Comparison of ENCODE assay signal across 21 cellular contexts in the genomic region with DNA sequence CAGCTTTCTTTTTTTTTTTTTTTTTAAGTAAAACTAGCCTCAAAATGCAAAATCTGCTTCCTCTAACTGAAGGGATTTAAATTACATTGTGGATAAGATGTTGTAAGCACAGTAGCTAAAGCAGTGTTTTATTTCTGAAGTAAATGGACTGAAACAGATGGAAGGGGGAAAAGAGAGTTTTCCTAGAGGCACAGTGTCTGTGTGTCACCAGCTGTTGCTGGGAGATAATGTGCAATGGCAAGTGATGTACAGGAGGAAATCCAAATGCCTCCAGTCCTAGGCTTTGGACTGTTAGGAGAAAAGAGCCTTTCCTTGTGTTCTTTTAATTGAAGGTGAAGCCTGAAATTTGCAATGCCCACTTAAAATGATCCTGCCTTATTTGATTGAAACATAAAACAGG.
"Had no signal": no experiment of that assay in that cellular context is flagged by ENCODE, and none has a peak within 500 bp of the region (broad histone marks: within the 10 kb centered on the region; RNA-seq: fewer than 3 reads in every experiment).

No MANE protein-coding gene starts in this region.

- H3K4me1 ChIP-seq: esophagus squamous epithelium, lower lobe of right lung, pancreas, right lobe of liver, suprapubic skin, transverse colon, uterus had no signal

- H3K27ac ChIP-seq: cardiac muscle cell, esophagus squamous epithelium, lower lobe of right lung, neutrophil, pancreas, right lobe of liver, suprapubic skin, transverse colon, uterus, VCaP had no signal

- H3K4me3 Mint-ChIP-seq: activated naive CD8-positive, alpha-beta T cell; activated T-helper 1 cell treated with anti-CD3 and anti-CD28 coated beads, Interleukin-12 subunit alpha, Interleukin-12 subunit beta, Interleukin-2, Interleukin-4 antibody, amounts not matched to agents 30 ng/mL and 10 ng/mL and 1 ng/mL, durations not matched to agents 14 hours and 24 hours and 36 hours; effector memory CD8-positive, alpha-beta T cell; natural killer cell treated with Interleukin-12 subunit alpha and Interleukin-12 subunit beta and Interleukin-15 and Interleukin-18, amount 100 ng/mL, for 72 hours; stimulated activated naive CD8-positive, alpha-beta T cell treated with anti-CD3 and anti-CD28 coated beads, Interleukin-15, Interleukin-2, amounts not matched to agents 100 ng/mL and 50 ng/mL, for 24 hours had no signal

- H3K4me3 ChIP-seq: cardiac muscle cell, esophagus squamous epithelium, lower lobe of right lung, pancreas, right lobe of liver, suprapubic skin, transverse colon, uterus had no signal

- H3K9me3 ChIP-seq: esophagus squamous epithelium, lower lobe of right lung, neutrophil, pancreas, right lobe of liver, uterus had no signal

- H3K9me3 Mint-ChIP-seq: activated T-helper 1 cell treated with anti-CD3 and anti-CD28 coated beads, Interleukin-12 subunit alpha, Interleukin-12 subunit beta, Interleukin-2, Interleukin-4 antibody, amounts not matched to agents 30 ng/mL and 10 ng/mL and 1 ng/mL, durations not matched to agents 14 hours and 24 hours and 36 hours had no signal

- H3K27me3 Mint-ChIP-seq: activated naive CD8-positive, alpha-beta T cell; effector memory CD8-positive, alpha-beta T cell; natural killer cell treated with Interleukin-12 subunit alpha and Interleukin-12 subunit beta and Interleukin-15 and Interleukin-18, amount 100 ng/mL, for 72 hours; stimulated activated naive CD8-positive, alpha-beta T cell treated with anti-CD3 and anti-CD28 coated beads, Interleukin-15, Interleukin-2, amounts not matched to agents 100 ng/mL and 50 ng/mL, for 24 hours had no signal

- H3K27ac Mint-ChIP-seq: activated naive CD8-positive, alpha-beta T cell; activated T-helper 1 cell treated with anti-CD3 and anti-CD28 coated beads, Interleukin-12 subunit alpha, Interleukin-12 subunit beta, Interleukin-2, Interleukin-4 antibody, amounts not matched to agents 30 ng/mL and 10 ng/mL and 1 ng/mL, durations not matched to agents 14 hours and 24 hours and 36 hours; effector memory CD8-positive, alpha-beta T cell; natural killer cell treated with Interleukin-12 subunit alpha and Interleukin-12 subunit beta and Interleukin-15 and Interleukin-18, amount 100 ng/mL, for 72 hours; stimulated activated naive CD8-positive, alpha-beta T cell treated with anti-CD3 and anti-CD28 coated beads, Interleukin-15, Interleukin-2, amounts not matched to agents 100 ng/mL and 50 ng/mL, for 24 hours had no signal

- H3K36me3 ChIP-seq: cardiac muscle cell, esophagus squamous epithelium, lower lobe of right lung, neutrophil, pancreas, right lobe of liver, suprapubic skin, transverse colon, uterus had no signal

- FAIRE-seq: pancreas, small intestine had no signal

- ATAC-seq: effector memory CD8-positive, alpha-beta T cell; left colon; lower lobe of right lung; natural killer cell treated with Interleukin-12 subunit alpha and Interleukin-12 subunit beta and Interleukin-15 and Interleukin-18, amount 100 ng/mL, for 72 hours; pancreas; right lobe of liver had no signal

- H3K36me3 Mint-ChIP-seq: activated naive CD8-positive, alpha-beta T cell; natural killer cell treated with Interleukin-12 subunit alpha and Interleukin-12 subunit beta and Interleukin-15 and Interleukin-18, amount 100 ng/mL, for 72 hours had no signal

- DNase-seq: activated CD4-positive, alpha-beta T cell treated with anti-CD3 and anti-CD28 coated beads, Interleukin-2, amount 50 U/mL, for 4 hours; effector memory CD8-positive, alpha-beta T cell; esophagus squamous epithelium; islet precursor cell; left colon; lower lobe of right lung; pancreas; right lobe of liver; small intestine; stimulated activated CD4-positive, alpha-beta T cell treated with anti-CD3 and anti-CD28 coated beads, Interleukin-15, amount 100 ng/mL, for 24 hours; stimulated activated CD4-positive, alpha-beta T cell treated with anti-CD3 and anti-CD28 coated beads, Interleukin-2, amount 100 ng/mL, for 48 hours; transverse colon; uterus had no signal

- H3K27me3 ChIP-seq: cardiac muscle cell, esophagus squamous epithelium, neutrophil, pancreas, right lobe of liver, suprapubic skin, transverse colon, uterus had no signal
